Comparison of ENCODE assay signal across 8 cellular contexts in genomic region chr1:193211539-193211938, GRCh38. TPM values are rescaled to one million over a fixed set of nuclear protein-coding genes. Genes with fewer than 3 reads are reported as not detected.
DNase-seq lines count a peak whose midpoint lies in the region; ATAC-seq and FAIRE-seq lines count a peak whose summit lies in the region.

No MANE protein-coding gene starts in this region.

- H3K27me3 ChIP-seq in small intestine (ENCODE audit: control insufficient read depth in 2 of 2, insufficient read depth in 2 of 2, low read length in 2 of 2), result no peaks in the 10 kb centered on the region

- H3K4me1 Mint-ChIP-seq in activated T-helper 1 cell treated with anti-CD3 and anti-CD28 coated beads, Interleukin-12 subunit alpha, Interleukin-12 subunit beta, Interleukin-2, Interleukin-4 antibody, amounts not matched to agents 30 ng/mL and 10 ng/mL and 1 ng/mL, durations not matched to agents 14 hours and 24 hours and 36 hours (ENCODE audit: low read depth), result peaks cover 29% of the 10 kb centered on the region

- no peak overlapping the region for H3K4me3 Mint-ChIP-seq in activated T-helper 1 cell treated with anti-CD3 and anti-CD28 coated beads, Interleukin-12 subunit alpha, Interleukin-12 subunit beta, Interleukin-2, Interleukin-4 antibody, amounts not matched to agents 30 ng/mL and 10 ng/mL and 1 ng/mL, durations not matched to agents 14 hours and 24 hours and 36 hours

- intact Hi-C loops in activated T-helper 1 cell treated with anti-CD3 and anti-CD28 coated beads, Interleukin-12 subunit alpha, Interleukin-12 subunit beta, Interleukin-2, Interleukin-4 antibody, amounts not matched to agents 30 ng/mL and 10 ng/mL and 1 ng/mL, durations not matched to agents 14 hours and 24 hours and 36 hours (cut with micrococcal nuclease), result no loop called here

- H3K9me3 ChIP-seq in small intestine (ENCODE audit: control insufficient read depth, low read depth), result no peaks in the 10 kb centered on the region

- peaks cover 56% of the 10 kb centered on the region for H3K36me3 Mint-ChIP-seq in activated T-helper 1 cell treated with anti-CD3 and anti-CD28 coated beads, Interleukin-12 subunit alpha, Interleukin-12 subunit beta, Interleukin-2, Interleukin-4 antibody, amounts not matched to agents 30 ng/mL and 10 ng/mL and 1 ng/mL, durations not matched to agents 14 hours and 24 hours and 36 hours (ENCODE audit: low read depth)

- no peaks in the 10 kb centered on the region for H3K27me3 Mint-ChIP-seq in activated T-helper 1 cell treated with anti-CD3 and anti-CD28 coated beads, Interleukin-12 subunit alpha, Interleukin-12 subunit beta, Interleukin-2, Interleukin-4 antibody, amounts not matched to agents 30 ng/mL and 10 ng/mL and 1 ng/mL, durations not matched to agents 14 hours and 24 hours and 36 hours (ENCODE audit: insufficient read depth)

- peak; percentile 67 for ATAC-seq in GM19372 (IDR thresholded peaks at IDR 0.05; ENCODE audit: low read depth, unreplicated experiment)
- peak; percentile 78 for ATAC-seq in HG03066 (IDR thresholded peaks at IDR 0.05; ENCODE audit: low read depth, unreplicated experiment)

- DNase-seq in amniotic stem cell (lab: John Stamatoyannopoulos, UW), result peak; percentile 34
- peak; percentile 31 for DNase-seq in small intestine
- DNase-seq in NCI-H2196 treated with DMSO at 0.1 percent for 48 hours (lab: John Stamatoyannopoulos, UW; ENCODE audit: unreplicated experiment), result no peak
- DNase-seq in stimulated activated naive CD4-positive, alpha-beta T cell (lab: John Stamatoyannopoulos, UW), result no peak
- no peak for DNase-seq in RPMI8226
- no peak for DNase-seq in activated T-helper 1 cell treated with anti-CD3 and anti-CD28 coated beads, Interleukin-12 subunit alpha, Interleukin-12 subunit beta, Interleukin-2, Interleukin-4 antibody, amounts not matched to agents 30 ng/mL and 10 ng/mL and 1 ng/mL, durations not matched to agents 14 hours and 24 hours and 36 hours (ENCODE audit: low spot score)

- WGBS in small intestine, 3 donors, result 45 to 60% (median 47%) methylated on average over 1 of the region's 1 CpG

- peaks cover 2 to 9% of the 10 kb centered on the region in 2 donors for H3K36me3 ChIP-seq in small intestine (ENCODE audit: control insufficient read depth in 2 of 2, insufficient read depth in 2 of 2, low read length in 2 of 2)

- H3K4me3 ChIP-seq in small intestine (ENCODE audit: low read depth in 1 of 2, low read length in 2 of 2), result no peak overlapping the region

- no peak overlapping the region for H3K27ac Mint-ChIP-seq in activated T-helper 1 cell treated with anti-CD3 and anti-CD28 coated beads, Interleukin-12 subunit alpha, Interleukin-12 subunit beta, Interleukin-2, Interleukin-4 antibody, amounts not matched to agents 30 ng/mL and 10 ng/mL and 1 ng/mL, durations not matched to agents 14 hours and 24 hours and 36 hours

- H3K27ac ChIP-seq in small intestine (ENCODE audit: low read depth in 1 of 2, low read length in 1 of 2), result no peak overlapping the region

- no peak for FAIRE-seq in small intestine (lab: Jason Lieb, UNC)

- no peaks in the 10 kb centered on the region for H3K4me1 ChIP-seq in small intestine (ENCODE audit: control insufficient read depth in 2 of 2, insufficient read depth in 1 of 2, low read depth in 1 of 2, low read length in 1 of 2)

- peaks cover 25% of the 10 kb centered on the region for H3K9me3 Mint-ChIP-seq in activated T-helper 1 cell treated with anti-CD3 and anti-CD28 coated beads, Interleukin-12 subunit alpha, Interleukin-12 subunit beta, Interleukin-2, Interleukin-4 antibody, amounts not matched to agents 30 ng/mL and 10 ng/mL and 1 ng/mL, durations not matched to agents 14 hours and 24 hours and 36 hours

RNA-seq across cellular contexts. Expression of gene B3GALT2, which starts 25.1 kb away (rescaled TPM):
- 1 to 10 TPM in 1 of 3 donors, under 1 TPM in 2; 0.45 to 1.1 (median 0.60) TPM for polyA plus RNA-seq in small intestine
- 0.13 TPM in 1 of 2 replicates, not detected in the other for total RNA-seq in activated T-helper 1 cell treated with anti-CD3 and anti-CD28 coated beads, Interleukin-12 subunit alpha, Interleukin-12 subunit beta, Interleukin-2, Interleukin-4 antibody, amounts not matched to agents 30 ng/mL and 10 ng/mL and 1 ng/mL, durations not matched to agents 14 hours and 24 hours and 36 hours

Comparison
In these comparisons a context has a peak if more than half of its experiments do, and no peak if none do; other contexts are left out.
1. DNase-seq: peak in amniotic stem cell (single experiment) and small intestine (single experiment); none in NCI-H2196 treated with DMSO at 0.1 percent for 48 hours (single experiment), stimulated activated naive CD4-positive, alpha-beta T cell (0 of 6), RPMI8226 (single experiment) and activated T-helper 1 cell treated with anti-CD3 and anti-CD28 coated beads, Interleukin-12 subunit alpha, Interleukin-12 subunit beta, Interleukin-2, Interleukin-4 antibody, amounts not matched to agents 30 ng/mL and 10 ng/mL and 1 ng/mL, durations not matched to agents 14 hours and 24 hours and 36 hours (single experiment).